ENCODE assay signal across 1 cellular context in genomic region chr2:152175368-152176112, GRCh38.
TF ChIP-seq lines count a peak whose summit lies in the region.

STAM2 (minus strand) TSS chr2:152175763; CDS start chr2:152175642, 121 bp downstream.

TF ChIP-seq in HepG2, 621 proteins besides CTCF, POLR2A, EP300 and RAD21 (continued from another document and continues in another):
- no peak for TF ChIP-seq TRIM22 (IDR thresholded peaks at IDR 0.05)
- TF ChIP-seq, protein P1, sequence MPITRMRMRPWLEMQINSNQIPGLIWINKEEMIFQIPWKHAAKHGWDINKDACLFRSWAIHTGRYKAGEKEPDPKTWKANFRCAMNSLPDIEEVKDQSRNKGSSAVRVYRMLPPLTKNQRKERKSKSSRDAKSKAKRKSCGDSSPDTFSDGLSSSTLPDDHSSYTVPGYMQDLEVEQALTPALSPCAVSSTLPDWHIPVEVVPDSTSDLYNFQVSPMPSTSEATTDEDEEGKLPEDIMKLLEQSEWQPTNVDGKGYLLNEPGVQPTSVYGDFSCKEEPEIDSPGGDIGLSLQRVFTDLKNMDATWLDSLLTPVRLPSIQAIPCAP (CRISPR knock-in tag; IDR thresholded peaks at IDR 0.05; ENCODE audit: low read depth) = no peak
- no peak for TF ChIP-seq TEAD2 (CRISPR knock-in tag; IDR thresholded peaks at IDR 0.05)
- TF ChIP-seq POLR2AphosphoS5 (IDR thresholded peaks at IDR 0.05; ENCODE audit: low read depth, low read length) = peak; percentile 82
- peak; percentile 36; the same call in 1 of the 2 replicates for TF ChIP-seq GLI4 (CRISPR knock-in tag; IDR thresholded peaks at IDR 0.05; ENCODE audit: borderline replicate concordance)
- TF ChIP-seq ZNF589 (CRISPR knock-in tag; conservative IDR thresholded peaks at IDR 0.05) = peak; percentile 89; the same call in 1 of the 2 replicates
- peak; percentile 79 for TF ChIP-seq ZNF775 (CRISPR knock-in tag; IDR thresholded peaks at IDR 0.05; ENCODE audit: borderline replicate concordance)
- peak; percentile 85; the same call in 1 of the 2 replicates for TF ChIP-seq ZNF740 (CRISPR knock-in tag; IDR thresholded peaks at IDR 0.05)
- no peak for TF ChIP-seq TCF7 (IDR thresholded peaks at IDR 0.05; ENCODE audit: low read depth)
- peak; percentile 85; the same call in 1 of the 2 replicates for TF ChIP-seq MIER3 (CRISPR knock-in tag; IDR thresholded peaks at IDR 0.05; ENCODE audit: borderline replicate concordance)
- no peak for TF ChIP-seq TAF15 (IDR thresholded peaks at IDR 0.05; ENCODE audit: low read depth, low read length, poor library complexity, severe bottlenecking)
- no peak for TF ChIP-seq MBNL3 (CRISPR knock-in tag; conservative IDR thresholded peaks at IDR 0.05)
- TF ChIP-seq ZFP41 (CRISPR knock-in tag; IDR thresholded peaks at IDR 0.05; ENCODE audit: borderline replicate concordance) = peak; percentile 84; the same call in 1 of the 2 replicates
- peak; percentile 30; the same call in 1 of the 2 replicates for TF ChIP-seq SIX1 (CRISPR knock-in tag; IDR thresholded peaks at IDR 0.05; ENCODE audit: borderline replicate concordance)
- no peak for TF ChIP-seq ZFP37 (CRISPR knock-in tag; IDR thresholded peaks at IDR 0.05; ENCODE audit: borderline replicate concordance)
- TF ChIP-seq, protein P2, sequence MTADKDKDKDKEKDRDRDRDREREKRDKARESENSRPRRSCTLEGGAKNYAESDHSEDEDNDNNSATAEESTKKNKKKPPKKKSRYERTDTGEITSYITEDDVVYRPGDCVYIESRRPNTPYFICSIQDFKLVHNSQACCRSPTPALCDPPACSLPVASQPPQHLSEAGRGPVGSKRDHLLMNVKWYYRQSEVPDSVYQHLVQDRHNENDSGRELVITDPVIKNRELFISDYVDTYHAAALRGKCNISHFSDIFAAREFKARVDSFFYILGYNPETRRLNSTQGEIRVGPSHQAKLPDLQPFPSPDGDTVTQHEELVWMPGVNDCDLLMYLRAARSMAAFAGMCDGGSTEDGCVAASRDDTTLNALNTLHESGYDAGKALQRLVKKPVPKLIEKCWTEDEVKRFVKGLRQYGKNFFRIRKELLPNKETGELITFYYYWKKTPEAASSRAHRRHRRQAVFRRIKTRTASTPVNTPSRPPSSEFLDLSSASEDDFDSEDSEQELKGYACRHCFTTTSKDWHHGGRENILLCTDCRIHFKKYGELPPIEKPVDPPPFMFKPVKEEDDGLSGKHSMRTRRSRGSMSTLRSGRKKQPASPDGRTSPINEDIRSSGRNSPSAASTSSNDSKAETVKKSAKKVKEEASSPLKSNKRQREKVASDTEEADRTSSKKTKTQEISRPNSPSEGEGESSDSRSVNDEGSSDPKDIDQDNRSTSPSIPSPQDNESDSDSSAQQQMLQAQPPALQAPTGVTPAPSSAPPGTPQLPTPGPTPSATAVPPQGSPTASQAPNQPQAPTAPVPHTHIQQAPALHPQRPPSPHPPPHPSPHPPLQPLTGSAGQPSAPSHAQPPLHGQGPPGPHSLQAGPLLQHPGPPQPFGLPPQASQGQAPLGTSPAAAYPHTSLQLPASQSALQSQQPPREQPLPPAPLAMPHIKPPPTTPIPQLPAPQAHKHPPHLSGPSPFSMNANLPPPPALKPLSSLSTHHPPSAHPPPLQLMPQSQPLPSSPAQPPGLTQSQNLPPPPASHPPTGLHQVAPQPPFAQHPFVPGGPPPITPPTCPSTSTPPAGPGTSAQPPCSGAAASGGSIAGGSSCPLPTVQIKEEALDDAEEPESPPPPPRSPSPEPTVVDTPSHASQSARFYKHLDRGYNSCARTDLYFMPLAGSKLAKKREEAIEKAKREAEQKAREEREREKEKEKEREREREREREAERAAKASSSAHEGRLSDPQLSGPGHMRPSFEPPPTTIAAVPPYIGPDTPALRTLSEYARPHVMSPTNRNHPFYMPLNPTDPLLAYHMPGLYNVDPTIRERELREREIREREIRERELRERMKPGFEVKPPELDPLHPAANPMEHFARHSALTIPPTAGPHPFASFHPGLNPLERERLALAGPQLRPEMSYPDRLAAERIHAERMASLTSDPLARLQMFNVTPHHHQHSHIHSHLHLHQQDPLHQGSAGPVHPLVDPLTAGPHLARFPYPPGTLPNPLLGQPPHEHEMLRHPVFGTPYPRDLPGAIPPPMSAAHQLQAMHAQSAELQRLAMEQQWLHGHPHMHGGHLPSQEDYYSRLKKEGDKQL (CRISPR knock-in tag; IDR thresholded peaks at IDR 0.05; ENCODE audit: low read depth) = peak; percentile 66; the same call in 1 of the 2 replicates
- TF ChIP-seq, protein P3, sequence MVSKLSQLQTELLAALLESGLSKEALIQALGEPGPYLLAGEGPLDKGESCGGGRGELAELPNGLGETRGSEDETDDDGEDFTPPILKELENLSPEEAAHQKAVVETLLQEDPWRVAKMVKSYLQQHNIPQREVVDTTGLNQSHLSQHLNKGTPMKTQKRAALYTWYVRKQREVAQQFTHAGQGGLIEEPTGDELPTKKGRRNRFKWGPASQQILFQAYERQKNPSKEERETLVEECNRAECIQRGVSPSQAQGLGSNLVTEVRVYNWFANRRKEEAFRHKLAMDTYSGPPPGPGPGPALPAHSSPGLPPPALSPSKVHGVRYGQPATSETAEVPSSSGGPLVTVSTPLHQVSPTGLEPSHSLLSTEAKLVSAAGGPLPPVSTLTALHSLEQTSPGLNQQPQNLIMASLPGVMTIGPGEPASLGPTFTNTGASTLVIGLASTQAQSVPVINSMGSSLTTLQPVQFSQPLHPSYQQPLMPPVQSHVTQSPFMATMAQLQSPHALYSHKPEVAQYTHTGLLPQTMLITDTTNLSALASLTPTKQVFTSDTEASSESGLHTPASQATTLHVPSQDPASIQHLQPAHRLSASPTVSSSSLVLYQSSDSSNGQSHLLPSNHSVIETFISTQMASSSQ (IDR thresholded peaks at IDR 0.05; ENCODE audit: low read depth) = 0 out of 2 replicates have a peak, but pooled peaks have one; percentile 33
- TF ChIP-seq, protein P3 (CRISPR knock-in tag; IDR thresholded peaks at IDR 0.05; ENCODE audit: borderline replicate concordance) = peak; percentile 56; the same call in 1 of the 2 replicates
- TF ChIP-seq, protein P4, sequence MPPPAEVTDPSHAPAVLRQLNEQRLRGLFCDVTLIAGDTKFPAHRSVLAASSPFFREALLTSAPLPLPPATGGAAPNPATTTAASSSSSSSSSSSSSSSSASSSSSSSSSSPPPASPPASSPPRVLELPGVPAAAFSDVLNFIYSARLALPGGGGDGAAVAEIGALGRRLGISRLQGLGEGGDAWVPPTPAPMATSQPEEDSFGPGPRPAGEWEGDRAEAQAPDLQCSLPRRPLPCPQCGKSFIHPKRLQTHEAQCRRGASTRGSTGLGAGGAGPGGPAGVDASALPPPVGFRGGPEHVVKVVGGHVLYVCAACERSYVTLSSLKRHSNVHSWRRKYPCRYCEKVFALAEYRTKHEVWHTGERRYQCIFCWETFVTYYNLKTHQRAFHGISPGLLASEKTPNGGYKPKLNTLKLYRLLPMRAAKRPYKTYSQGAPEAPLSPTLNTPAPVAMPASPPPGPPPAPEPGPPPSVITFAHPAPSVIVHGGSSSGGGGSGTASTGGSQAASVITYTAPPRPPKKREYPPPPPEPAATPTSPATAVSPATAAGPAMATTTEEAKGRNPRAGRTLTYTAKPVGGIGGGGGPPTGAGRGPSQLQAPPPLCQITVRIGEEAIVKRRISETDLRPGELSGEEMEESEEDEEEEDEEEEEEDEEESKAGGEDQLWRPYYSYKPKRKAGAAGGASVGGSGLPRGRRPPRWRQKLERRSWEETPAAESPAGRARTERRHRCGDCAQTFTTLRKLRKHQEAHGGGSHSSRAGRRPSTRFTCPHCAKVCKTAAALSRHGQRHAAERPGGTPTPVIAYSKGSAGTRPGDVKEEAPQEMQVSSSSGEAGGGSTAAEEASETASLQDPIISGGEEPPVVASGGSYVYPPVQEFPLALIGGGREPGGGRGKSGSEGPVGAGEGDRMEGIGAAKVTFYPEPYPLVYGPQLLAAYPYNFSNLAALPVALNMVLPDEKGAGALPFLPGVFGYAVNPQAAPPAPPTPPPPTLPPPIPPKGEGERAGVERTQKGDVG (CRISPR knock-in tag; IDR thresholded peaks at IDR 0.05; ENCODE audit: borderline replicate concordance) = peak; percentile 86
- TF ChIP-seq ELF1 (CRISPR knock-in tag; IDR thresholded peaks at IDR 0.05) = peak; percentile 100
- TF ChIP-seq ZNF296 (CRISPR knock-in tag; conservative IDR thresholded peaks at IDR 0.05) = peak; percentile 81
- TF ChIP-seq, protein P5, sequence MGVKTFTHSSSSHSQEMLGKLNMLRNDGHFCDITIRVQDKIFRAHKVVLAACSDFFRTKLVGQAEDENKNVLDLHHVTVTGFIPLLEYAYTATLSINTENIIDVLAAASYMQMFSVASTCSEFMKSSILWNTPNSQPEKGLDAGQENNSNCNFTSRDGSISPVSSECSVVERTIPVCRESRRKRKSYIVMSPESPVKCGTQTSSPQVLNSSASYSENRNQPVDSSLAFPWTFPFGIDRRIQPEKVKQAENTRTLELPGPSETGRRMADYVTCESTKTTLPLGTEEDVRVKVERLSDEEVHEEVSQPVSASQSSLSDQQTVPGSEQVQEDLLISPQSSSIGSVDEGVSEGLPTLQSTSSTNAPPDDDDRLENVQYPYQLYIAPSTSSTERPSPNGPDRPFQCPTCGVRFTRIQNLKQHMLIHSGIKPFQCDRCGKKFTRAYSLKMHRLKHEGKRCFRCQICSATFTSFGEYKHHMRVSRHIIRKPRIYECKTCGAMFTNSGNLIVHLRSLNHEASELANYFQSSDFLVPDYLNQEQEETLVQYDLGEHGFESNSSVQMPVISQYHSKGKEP (CRISPR knock-in tag; IDR thresholded peaks at IDR 0.05) = no peak
- no peak for TF ChIP-seq ZNF674 (CRISPR knock-in tag; IDR thresholded peaks at IDR 0.05; ENCODE audit: low read depth)
- TF ChIP-seq, protein P6, sequence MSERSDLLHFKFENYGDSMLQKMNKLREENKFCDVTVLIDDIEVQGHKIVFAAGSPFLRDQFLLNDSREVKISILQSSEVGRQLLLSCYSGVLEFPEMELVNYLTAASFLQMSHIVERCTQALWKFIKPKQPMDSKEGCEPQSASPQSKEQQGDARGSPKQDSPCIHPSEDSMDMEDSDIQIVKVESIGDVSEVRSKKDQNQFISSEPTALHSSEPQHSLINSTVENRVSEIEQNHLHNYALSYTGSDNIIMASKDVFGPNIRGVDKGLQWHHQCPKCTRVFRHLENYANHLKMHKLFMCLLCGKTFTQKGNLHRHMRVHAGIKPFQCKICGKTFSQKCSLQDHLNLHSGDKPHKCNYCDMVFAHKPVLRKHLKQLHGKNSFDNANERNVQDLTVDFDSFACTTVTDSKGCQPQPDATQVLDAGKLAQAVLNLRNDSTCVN (CRISPR knock-in tag; IDR thresholded peaks at IDR 0.05; ENCODE audit: borderline replicate concordance) = peak; percentile 23; the same call in 1 of the 2 replicates
- TF ChIP-seq SMAD1 (CRISPR knock-in tag; IDR thresholded peaks at IDR 0.05; ENCODE audit: borderline replicate concordance, low read depth) = peak; percentile 97; the same call in 1 of the 2 replicates
- TF ChIP-seq, protein P7, sequence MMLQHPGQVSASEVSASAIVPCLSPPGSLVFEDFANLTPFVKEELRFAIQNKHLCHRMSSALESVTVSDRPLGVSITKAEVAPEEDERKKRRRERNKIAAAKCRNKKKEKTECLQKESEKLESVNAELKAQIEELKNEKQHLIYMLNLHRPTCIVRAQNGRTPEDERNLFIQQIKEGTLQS (CRISPR knock-in tag; IDR thresholded peaks at IDR 0.05) = peak; percentile 10; the same call in 1 of the 2 replicates
- peak; percentile 79 for TF ChIP-seq ZNF607 (CRISPR knock-in tag; IDR thresholded peaks at IDR 0.05; ENCODE audit: borderline replicate concordance)
- TF ChIP-seq ZNF761 (CRISPR knock-in tag; conservative IDR thresholded peaks at IDR 0.05) = peak; percentile 69
- peak; percentile 98 for TF ChIP-seq RBFOX2 (IDR thresholded peaks at IDR 0.05; ENCODE audit: low read depth, low read length)
- peak; percentile 25; the same call in 1 of the 2 replicates for TF ChIP-seq TMF1 (CRISPR knock-in tag; IDR thresholded peaks at IDR 0.05; ENCODE audit: low read depth)
- TF ChIP-seq, protein P8, sequence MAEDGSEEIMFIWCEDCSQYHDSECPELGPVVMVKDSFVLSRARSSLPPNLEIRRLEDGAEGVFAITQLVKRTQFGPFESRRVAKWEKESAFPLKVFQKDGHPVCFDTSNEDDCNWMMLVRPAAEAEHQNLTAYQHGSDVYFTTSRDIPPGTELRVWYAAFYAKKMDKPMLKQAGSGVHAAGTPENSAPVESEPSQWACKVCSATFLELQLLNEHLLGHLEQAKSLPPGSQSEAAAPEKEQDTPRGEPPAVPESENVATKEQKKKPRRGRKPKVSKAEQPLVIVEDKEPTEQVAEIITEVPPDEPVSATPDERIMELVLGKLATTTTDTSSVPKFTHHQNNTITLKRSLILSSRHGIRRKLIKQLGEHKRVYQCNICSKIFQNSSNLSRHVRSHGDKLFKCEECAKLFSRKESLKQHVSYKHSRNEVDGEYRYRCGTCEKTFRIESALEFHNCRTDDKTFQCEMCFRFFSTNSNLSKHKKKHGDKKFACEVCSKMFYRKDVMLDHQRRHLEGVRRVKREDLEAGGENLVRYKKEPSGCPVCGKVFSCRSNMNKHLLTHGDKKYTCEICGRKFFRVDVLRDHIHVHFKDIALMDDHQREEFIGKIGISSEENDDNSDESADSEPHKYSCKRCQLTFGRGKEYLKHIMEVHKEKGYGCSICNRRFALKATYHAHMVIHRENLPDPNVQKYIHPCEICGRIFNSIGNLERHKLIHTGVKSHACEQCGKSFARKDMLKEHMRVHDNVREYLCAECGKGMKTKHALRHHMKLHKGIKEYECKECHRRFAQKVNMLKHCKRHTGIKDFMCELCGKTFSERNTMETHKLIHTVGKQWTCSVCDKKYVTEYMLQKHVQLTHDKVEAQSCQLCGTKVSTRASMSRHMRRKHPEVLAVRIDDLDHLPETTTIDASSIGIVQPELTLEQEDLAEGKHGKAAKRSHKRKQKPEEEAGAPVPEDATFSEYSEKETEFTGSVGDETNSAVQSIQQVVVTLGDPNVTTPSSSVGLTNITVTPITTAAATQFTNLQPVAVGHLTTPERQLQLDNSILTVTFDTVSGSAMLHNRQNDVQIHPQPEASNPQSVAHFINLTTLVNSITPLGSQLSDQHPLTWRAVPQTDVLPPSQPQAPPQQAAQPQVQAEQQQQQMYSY (CRISPR knock-in tag; IDR thresholded peaks at IDR 0.05) = peak; percentile 94
